1 cellular context compared by ENCODE assay signal in the genomic region with DNA sequence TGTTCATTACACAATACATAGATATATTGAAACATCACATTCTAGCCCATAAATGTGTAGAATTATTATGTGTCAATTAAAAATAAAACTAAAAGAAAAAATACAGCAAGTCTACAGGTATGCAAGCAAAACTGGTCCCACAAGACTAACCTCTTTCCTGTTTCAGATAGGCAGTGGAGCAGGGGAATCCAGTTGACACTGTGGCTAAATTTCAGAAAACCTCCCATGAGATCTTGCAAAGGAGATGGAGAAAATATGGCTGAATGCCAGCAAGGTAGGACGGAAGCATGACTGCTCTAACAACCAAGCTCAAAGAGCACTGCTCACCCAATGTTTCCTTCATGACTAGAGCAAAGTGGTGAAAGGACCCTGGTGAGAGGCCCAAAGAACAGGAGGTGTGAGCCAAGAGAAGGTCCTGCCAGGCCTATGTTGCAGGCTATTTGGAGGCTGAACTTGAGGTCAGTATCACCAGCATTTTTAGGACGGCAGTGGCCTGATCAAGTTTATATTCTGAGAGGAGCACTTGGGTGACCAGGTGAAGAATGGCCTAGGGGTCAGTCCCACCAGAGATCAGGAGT.
TF ChIP-seq lines count a peak whose summit lies in the region.

No MANE protein-coding gene starts in this region.

TF ChIP-seq in K562, 482 proteins besides CTCF, POLR2A, EP300 and RAD21:
- TF ChIP-seq NFIC (IDR thresholded peaks at IDR 0.05) (0 out of 2 replicates have a peak, but pooled peaks have one; percentile 38), MCM2 (IDR thresholded peaks at IDR 0.05; ENCODE audit: low read depth) (no peak), CEBPG (CRISPR knock-in tag; IDR thresholded peaks at IDR 0.05) (no peak), CEBPG (tag; conservative IDR thresholded peaks at IDR 0.05 in 1 of 2, IDR thresholded peaks at IDR 0.05 in 1 of 2) (0 out of 4 replicates have a peak, but pooled peaks of 1 of the 2 experiments have one; percentile 6)
TF ChIP-seq in K562: peak in this region for 2.
